Comparison of ENCODE assay signal across 17 cellular contexts in the genomic region with DNA sequence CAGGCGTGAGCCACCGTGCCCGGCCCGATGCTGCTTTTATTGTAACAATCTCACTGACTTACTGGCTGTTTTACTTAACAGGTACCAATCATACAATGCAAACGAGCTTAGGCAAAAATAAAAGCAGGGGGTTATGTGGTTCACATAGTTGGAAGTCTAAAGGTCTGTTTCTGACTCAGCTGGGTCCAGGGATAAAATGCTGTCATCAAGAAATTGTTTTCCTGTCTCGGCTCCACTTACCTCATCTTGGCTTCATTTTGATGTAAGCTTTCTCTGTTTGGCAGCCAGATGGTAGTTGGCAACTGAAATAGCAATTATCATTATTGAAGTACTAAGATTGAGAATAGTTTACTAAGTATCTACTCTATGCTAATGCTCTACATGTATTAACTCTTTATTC. TPM values are rescaled to one million over a fixed set of nuclear protein-coding genes. Genes with fewer than 3 reads are reported as not detected.
DNase-seq lines count a peak whose midpoint lies in the region; ATAC-seq and TF ChIP-seq lines count a peak whose summit lies in the region.
"Had no signal": no experiment of that assay in that cellular context is flagged by ENCODE, and none has a peak within 500 bp of the region (broad histone marks: within the 10 kb centered on the region; RNA-seq: fewer than 3 reads in every experiment).

No MANE protein-coding gene starts in this region.

- no peaks in the 10 kb centered on the region for H3K4me1 Mint-ChIP-seq in activated CD8-positive, alpha-beta memory T cell treated with anti-CD3 and anti-CD28 coated beads, Interleukin-2, amount 10 ng/mL, durations not matched to agents 7 days and 5 days
- no peaks in the 10 kb centered on the region for H3K4me1 Mint-ChIP-seq in activated CD4-positive, alpha-beta T cell treated with anti-CD3 and anti-CD28 coated beads, Interleukin-2, amount 10 ng/mL, durations not matched to agents 7 days and 5 days

- H3K4me3 ChIP-seq in choroid plexus epithelial cell (ENCODE audit: low read depth, low read length): no peak overlapping the region
- H3K4me3 ChIP-seq: HAP-1 had no signal

- no peak for TF ChIP-seq POLR2A in GM18505 (IDR thresholded peaks at IDR 0.05; ENCODE audit: borderline replicate concordance, extremely low read depth, insufficient read depth, insufficient read length)

- CTCF ChIA-PET in activated CD8-positive, alpha-beta memory T cell treated with anti-CD3 and anti-CD28 coated beads, Interleukin-2, amount 10 ng/mL, durations not matched to agents 7 days and 5 days (lab: Charles Lee): no interaction called here
- CTCF ChIA-PET in activated CD4-positive, alpha-beta T cell treated with anti-CD3 and anti-CD28 coated beads, Interleukin-2, amount 10 ng/mL, durations not matched to agents 7 days and 5 days (lab: Charles Lee): no interaction called here

- H3K9me3 Mint-ChIP-seq in activated CD8-positive, alpha-beta memory T cell treated with anti-CD3 and anti-CD28 coated beads, Interleukin-2, amount 10 ng/mL, durations not matched to agents 7 days and 5 days (ENCODE audit: low read depth): peaks cover 2% of the 10 kb centered on the region
- peaks cover 5% of the 10 kb centered on the region for H3K9me3 Mint-ChIP-seq in activated CD4-positive, alpha-beta T cell treated with anti-CD3 and anti-CD28 coated beads, Interleukin-2, amount 10 ng/mL, durations not matched to agents 7 days and 5 days

- DNase-seq in AG20443 (ENCODE audit: low spot score): peak; percentile 58
- peak; percentile 18 for DNase-seq in HT1080 (ENCODE audit: low read depth)
- DNase-seq in choroid plexus epithelial cell (ENCODE audit: low read depth): peak; percentile 82
- DNase-seq in left cardiac atrium: no peak
- no peak for DNase-seq in activated CD8-positive, alpha-beta memory T cell treated with anti-CD3 and anti-CD28 coated beads, Interleukin-2, amount 10 ng/mL, durations not matched to agents 7 days and 5 days
- DNase-seq in activated CD4-positive, alpha-beta T cell treated with anti-CD3 and anti-CD28 coated beads, Interleukin-2, amount 10 ng/mL, durations not matched to agents 7 days and 5 days: no peak
- DNase-seq: ACHN, DMS 273 treated with DMSO at 0.1 percent for 48 hours, NCI-H146, NCI-H2081 treated with DMSO at 0.1 percent for 48 hours, NCI-H2227 treated with DMSO at 0.1 percent for 48 hours, NCI-H526 treated with DMSO at 0.1 percent for 48 hours, PC-3 had no signal

- no peak for TF ChIP-seq CTCF in choroid plexus epithelial cell (conservative IDR thresholded peaks at IDR 0.05; ENCODE audit: low read depth, low read length)

- intact Hi-C loops in left cardiac atrium (cut with DNase I): no loop called here

- POLR2A ChIA-PET in activated CD4-positive, alpha-beta T cell treated with anti-CD3 and anti-CD28 coated beads, Interleukin-2, amount 10 ng/mL, durations not matched to agents 7 days and 5 days (lab: Charles Lee): no interaction called here

- no peak overlapping the region for H3K4me3 Mint-ChIP-seq in activated CD8-positive, alpha-beta memory T cell treated with anti-CD3 and anti-CD28 coated beads, Interleukin-2, amount 10 ng/mL, durations not matched to agents 7 days and 5 days
- H3K4me3 Mint-ChIP-seq in activated CD4-positive, alpha-beta T cell treated with anti-CD3 and anti-CD28 coated beads, Interleukin-2, amount 10 ng/mL, durations not matched to agents 7 days and 5 days: no peak overlapping the region

- ATAC-seq in left cardiac atrium (peak; percentile 38 to 81), GM18505 (IDR thresholded peaks at IDR 0.05; ENCODE audit: unreplicated experiment) (no peak), HG03108 (IDR thresholded peaks at IDR 0.05; ENCODE audit: unreplicated experiment) (no peak)
- no peak for ATAC-seq in activated CD8-positive, alpha-beta memory T cell treated with anti-CD3 and anti-CD28 coated beads, Interleukin-2, amount 10 ng/mL, durations not matched to agents 7 days and 5 days
- ATAC-seq: PC-3 had no signal

- no peak overlapping the region for H3K27ac Mint-ChIP-seq in activated CD8-positive, alpha-beta memory T cell treated with anti-CD3 and anti-CD28 coated beads, Interleukin-2, amount 10 ng/mL, durations not matched to agents 7 days and 5 days
- no peak overlapping the region for H3K27ac Mint-ChIP-seq in activated CD4-positive, alpha-beta T cell treated with anti-CD3 and anti-CD28 coated beads, Interleukin-2, amount 10 ng/mL, durations not matched to agents 7 days and 5 days

- no peaks in the 10 kb centered on the region for H3K36me3 Mint-ChIP-seq in activated CD8-positive, alpha-beta memory T cell treated with anti-CD3 and anti-CD28 coated beads, Interleukin-2, amount 10 ng/mL, durations not matched to agents 7 days and 5 days
- H3K36me3 Mint-ChIP-seq in activated CD4-positive, alpha-beta T cell treated with anti-CD3 and anti-CD28 coated beads, Interleukin-2, amount 10 ng/mL, durations not matched to agents 7 days and 5 days (ENCODE audit: low read depth): no peaks in the 10 kb centered on the region

- no peaks in the 10 kb centered on the region for H3K27me3 Mint-ChIP-seq in activated CD8-positive, alpha-beta memory T cell treated with anti-CD3 and anti-CD28 coated beads, Interleukin-2, amount 10 ng/mL, durations not matched to agents 7 days and 5 days
- no peaks in the 10 kb centered on the region for H3K27me3 Mint-ChIP-seq in activated CD4-positive, alpha-beta T cell treated with anti-CD3 and anti-CD28 coated beads, Interleukin-2, amount 10 ng/mL, durations not matched to agents 7 days and 5 days

RNA-seq across cellular contexts. Expression of a gene that starts 36.8 kb away (rescaled TPM):
- total RNA-seq in HT1080 (2014; rRNA removed; shearing (Covaris generic)): 2.8 and 3.0 TPM in 2 replicates
- polyA plus RNA-seq in HT1080 (2015; cell fraction: cytosol; rRNA removed): 2.1 and 2.6 TPM in 2 replicates
- polyA plus RNA-seq in HT1080 (2015; cell fraction: nucleus; rRNA removed): 8.3 and 12.5 TPM in 2 replicates
- 1 to 10 TPM; 3.0 to 4.3 TPM for total RNA-seq in left cardiac atrium
- total RNA-seq in activated CD8-positive, alpha-beta memory T cell treated with anti-CD3 and anti-CD28 coated beads, Interleukin-2, amount 10 ng/mL, durations not matched to agents 7 days and 5 days: not detected
- not detected for total RNA-seq in activated CD4-positive, alpha-beta T cell treated with anti-CD3 and anti-CD28 coated beads, Interleukin-2, amount 10 ng/mL, durations not matched to agents 7 days and 5 days
- total RNA-seq: HT-29, PC-3 had no signal

Comparison
In these comparisons a context has a peak if more than half of its experiments do, and no peak if none do; other contexts are left out.
1. DNase-seq: peak in AG20443 (single experiment), HT1080 (single experiment) and choroid plexus epithelial cell (single experiment); none in left cardiac atrium (single experiment), activated CD8-positive, alpha-beta memory T cell treated with anti-CD3 and anti-CD28 coated beads, Interleukin-2, amount 10 ng/mL, durations not matched to agents 7 days and 5 days (single experiment) and activated CD4-positive, alpha-beta T cell treated with anti-CD3 and anti-CD28 coated beads, Interleukin-2, amount 10 ng/mL, durations not matched to agents 7 days and 5 days (single experiment).
2. ATAC-seq: peak in left cardiac atrium (2 of 2); none in activated CD8-positive, alpha-beta memory T cell treated with anti-CD3 and anti-CD28 coated beads, Interleukin-2, amount 10 ng/mL, durations not matched to agents 7 days and 5 days (single experiment), GM18505 (single experiment) and HG03108 (single experiment).